Comparison of ENCODE assay signal across 20 cellular contexts in genomic region chr2:119232666-119232993, GRCh38. TPM values are rescaled to one million over a fixed set of nuclear protein-coding genes. Genes with fewer than 3 reads are reported as not detected.
DNase-seq lines count a peak whose midpoint lies in the region; ATAC-seq and TF ChIP-seq lines count a peak whose summit lies in the region.
"Had no signal": no experiment of that assay in that cellular context is flagged by ENCODE, and none has a peak within 500 bp of the region (broad histone marks: within the 10 kb centered on the region; RNA-seq: fewer than 3 reads in every experiment).

No MANE protein-coding gene starts in this region.

- peaks cover 23% of the 10 kb centered on the region for H3K4me1 Mint-ChIP-seq in glutamatergic neuron (ENCODE audit: low read depth, unreplicated experiment)
- H3K4me1 Mint-ChIP-seq in CD8-positive, alpha-beta T cell (ENCODE audit: low read depth), result no peaks in the 10 kb centered on the region
- H3K4me1 Mint-ChIP-seq in naive thymus-derived CD4-positive, alpha-beta T cell, result peaks cover 0 to 1% (median 0%) of the 10 kb centered on the region in 7 donors

- no peaks in the 10 kb centered on the region for H4K20me1 ChIP-seq in GM23248 (ENCODE audit: insufficient read depth)

- no peak overlapping the region for H3K4me3 ChIP-seq in GM23248
- no peak overlapping the region for H3K4me3 ChIP-seq in psoas muscle
- no peak overlapping the region for H3K4me3 ChIP-seq in CD8-positive, alpha-beta T cell (ENCODE audit: low read depth, low read length)
- H3K4me3 ChIP-seq in naive thymus-derived CD4-positive, alpha-beta T cell (ENCODE audit: low read length), result no peak overlapping the region

- DNase-seq in GM23248 (no peak), psoas muscle (no peak), glutamatergic neuron (no peak)
- DNase-seq in CD8-positive, alpha-beta T cell, result no peak
- no peak for DNase-seq in naive thymus-derived CD4-positive, alpha-beta T cell
- DNase-seq: activated CD4-positive, alpha-beta T cell treated with anti-CD3 and anti-CD28 coated beads for 1 hour; activated CD8-positive, alpha-beta memory T cell treated with anti-CD3 and anti-CD28 coated beads, Interleukin-2, amount 50 U/mL, for 4 hours; activated naive CD4-positive, alpha-beta T cell; erythroblast; mesendoderm; NCI-H1048; NCI-H2171 treated with DMSO at 0.1 percent for 48 hours; NK-92 treated with Interleukin-12 subunit alpha and Interleukin-12 subunit beta, amount 100 ng/mL, for 24 hours; right cardiac atrium; T-helper 2 cell had no signal

- peaks cover 29% of the 10 kb centered on the region for H3F3A ChIP-seq in GM23248 (ENCODE audit: insufficient read depth)

- WGBS in GM23248 (ENCODE audit: low coverage in 1 of 2, low lambda C conversion rate in 2 of 2, missing lambda C conversion rate in 2 of 2), 2 experiments, result 73 to 80% methylated on average over 3 of the region's 3 CpGs
- 83 to 91% (median 83%) methylated on average over 3 of the region's 3 CpGs for WGBS in psoas muscle, 3 donors

- H3K79me2 ChIP-seq in GM23248 (ENCODE audit: insufficient read depth), result no peaks in the 10 kb centered on the region

- POLR2A ChIA-PET in CD8-positive, alpha-beta T cell (lab: Charles Lee), result no interaction called here
- POLR2A ChIA-PET in naive thymus-derived CD4-positive, alpha-beta T cell (lab: Charles Lee), result no interaction called here

- H3K27me3 Mint-ChIP-seq in glutamatergic neuron (ENCODE audit: unreplicated experiment), result peaks cover 6% of the 10 kb centered on the region
- H3K27me3 Mint-ChIP-seq in CD8-positive, alpha-beta T cell (ENCODE audit: low read depth), result no peaks in the 10 kb centered on the region
- peaks cover 0 to 5% (median 0%) of the 10 kb centered on the region in 5 donors for H3K27me3 Mint-ChIP-seq in naive thymus-derived CD4-positive, alpha-beta T cell
- H3K27me3 Mint-ChIP-seq: dendritic cell treated with granulocyte-macrophage colony-stimulating factor and Interleukin-4, amounts not matched to agents 40 ng/mL and 50 ng/mL, for 4 days had no signal

- H3K9me3 ChIP-seq in GM23248 (ENCODE audit: low read depth) (no peaks in the 10 kb centered on the region), psoas muscle (no peaks in the 10 kb centered on the region)
- no peaks in the 10 kb centered on the region for H3K9me3 ChIP-seq in CD8-positive, alpha-beta T cell (ENCODE audit: low read length)
- no peaks in the 10 kb centered on the region for H3K9me3 ChIP-seq in naive thymus-derived CD4-positive, alpha-beta T cell (ENCODE audit: control insufficient read depth in 2 of 3, low read length in 3 of 3)

- no peaks in the 10 kb centered on the region for H3K36me3 Mint-ChIP-seq in glutamatergic neuron (ENCODE audit: unreplicated experiment)
- no peaks in the 10 kb centered on the region for H3K36me3 Mint-ChIP-seq in CD8-positive, alpha-beta T cell
- H3K36me3 Mint-ChIP-seq in naive thymus-derived CD4-positive, alpha-beta T cell, result no peaks in the 10 kb centered on the region

- H3K9me2 ChIP-seq in GM23248 (ENCODE audit: insufficient read depth), result no peaks in the 10 kb centered on the region

- no peak overlapping the region for H3K4me3 Mint-ChIP-seq in glutamatergic neuron (ENCODE audit: unreplicated experiment)
- no peak overlapping the region for H3K4me3 Mint-ChIP-seq in CD8-positive, alpha-beta T cell
- H3K4me3 Mint-ChIP-seq in naive thymus-derived CD4-positive, alpha-beta T cell, result no peak overlapping the region
- H3K4me3 Mint-ChIP-seq: dendritic cell treated with granulocyte-macrophage colony-stimulating factor and Interleukin-4, amounts not matched to agents 40 ng/mL and 50 ng/mL, for 4 days had no signal

- H3K4me2 ChIP-seq in GM23248 (ENCODE audit: unreplicated experiment), result peak overlapping the region; percentile 73

- no peak overlapping the region for H2AFZ ChIP-seq in GM23248

- H3K9me3 Mint-ChIP-seq in glutamatergic neuron (ENCODE audit: unreplicated experiment), result peaks cover 2% of the 10 kb centered on the region
- no peaks in the 10 kb centered on the region for H3K9me3 Mint-ChIP-seq in CD8-positive, alpha-beta T cell
- H3K9me3 Mint-ChIP-seq in naive thymus-derived CD4-positive, alpha-beta T cell, result no peaks in the 10 kb centered on the region
- H3K9me3 Mint-ChIP-seq: dendritic cell treated with granulocyte-macrophage colony-stimulating factor and Interleukin-4, amounts not matched to agents 40 ng/mL and 50 ng/mL, for 4 days had no signal

- H3K27ac Mint-ChIP-seq in glutamatergic neuron (ENCODE audit: unreplicated experiment), result no peak overlapping the region
- no peak overlapping the region for H3K27ac Mint-ChIP-seq in CD8-positive, alpha-beta T cell
- no peak overlapping the region for H3K27ac Mint-ChIP-seq in naive thymus-derived CD4-positive, alpha-beta T cell
- H3K27ac Mint-ChIP-seq: dendritic cell treated with granulocyte-macrophage colony-stimulating factor and Interleukin-4, amounts not matched to agents 40 ng/mL and 50 ng/mL, for 4 days had no signal

- ATAC-seq in GM18909 (IDR thresholded peaks at IDR 0.05; ENCODE audit: poor library complexity, unreplicated experiment) (peak; percentile 46), HG03460 (IDR thresholded peaks at IDR 0.05; ENCODE audit: unreplicated experiment) (peak; percentile 26), psoas muscle (no peak), HG03025 (IDR thresholded peaks at IDR 0.05; ENCODE audit: low FRiP score, unreplicated experiment) (no peak)
- no peak for ATAC-seq in CD8-positive, alpha-beta T cell
- ATAC-seq in naive thymus-derived CD4-positive, alpha-beta T cell, result no peak
- ATAC-seq: right cardiac atrium, Right ventricle myocardium inferior had no signal

- CTCF ChIA-PET in CD8-positive, alpha-beta T cell (lab: Charles Lee), result no interaction called here
- CTCF ChIA-PET in naive thymus-derived CD4-positive, alpha-beta T cell (lab: Charles Lee), result no interaction called here

- in situ Hi-C loops in GM23248 (cut with MboI), result no loop called here

- peak overlapping the region; percentile 74; the same call in 1 of the 2 replicates for H3K9ac ChIP-seq in GM23248

- intact Hi-C loops in psoas muscle (cut with DNase I), result loop anchor here in 1 of 2 donors (5.0 kb wide), 1 partner anchor 50 kb away; no protein-coding TSS in a partner anchor
- intact Hi-C loops in CD8-positive, alpha-beta T cell (cut with DNase I, micrococcal nuclease), result loop anchor here in 1 of 2 experiments (10.0 kb wide), 1 partner anchor 242 kb away; no protein-coding TSS in a partner anchor
- intact Hi-C loops in naive thymus-derived CD4-positive, alpha-beta T cell (cut with micrococcal nuclease), result no loop called here

- TF ChIP-seq CTCF in psoas muscle (IDR thresholded peaks at IDR 0.05) (no peak), glutamatergic neuron (IDR thresholded peaks at IDR 0.05; ENCODE audit: partially characterized antibody, unreplicated experiment) (no peak)
- no peak for TF ChIP-seq CTCF in CD8-positive, alpha-beta T cell (IDR thresholded peaks at IDR 0.05)

- peaks cover 31% of the 10 kb centered on the region for H3K4me1 ChIP-seq in GM23248 (ENCODE audit: insufficient read depth)
- peaks cover 82% of the 10 kb centered on the region for H3K4me1 ChIP-seq in psoas muscle
- no peaks in the 10 kb centered on the region for H3K4me1 ChIP-seq in CD8-positive, alpha-beta T cell (ENCODE audit: insufficient read depth, low read length)
- H3K4me1 ChIP-seq in naive thymus-derived CD4-positive, alpha-beta T cell (ENCODE audit: control insufficient read depth in 2 of 2, insufficient read depth in 2 of 2, low read length in 2 of 2), result no peaks in the 10 kb centered on the region

- H3K36me3 ChIP-seq in GM23248 (ENCODE audit: low read depth) (no peaks in the 10 kb centered on the region), psoas muscle (ENCODE audit: insufficient read depth in 1 of 2, low read depth in 1 of 2) (peaks cover 0 to under 1% of the 10 kb centered on the region in 2 donors)
- no peaks in the 10 kb centered on the region for H3K36me3 ChIP-seq in CD8-positive, alpha-beta T cell (ENCODE audit: insufficient read depth, low read length)
- H3K36me3 ChIP-seq in naive thymus-derived CD4-positive, alpha-beta T cell (ENCODE audit: control insufficient read depth in 2 of 3, insufficient read depth in 3 of 3, low read length in 3 of 3), result no peaks in the 10 kb centered on the region

- H3K27me3 ChIP-seq in GM23248 (replicated peaks; ENCODE audit: insufficient read depth) (no peaks in the 10 kb centered on the region), psoas muscle (ENCODE audit: insufficient read depth in 3 of 3, low read length in 2 of 3) (no peaks in the 10 kb centered on the region)
- H3K27me3 ChIP-seq in CD8-positive, alpha-beta T cell (ENCODE audit: insufficient read depth, low read length), result no peaks in the 10 kb centered on the region
- H3K27me3 ChIP-seq in naive thymus-derived CD4-positive, alpha-beta T cell (ENCODE audit: control insufficient read depth in 2 of 2, insufficient read depth in 2 of 2, low read length in 2 of 2), result no peaks in the 10 kb centered on the region

- H3K27ac ChIP-seq in GM23248 (peak overlapping the region; percentile 93; the same call in 1 of the 2 replicates), psoas muscle (peak overlapping the region; percentile 78)
- H3K27ac ChIP-seq in CD8-positive, alpha-beta T cell (ENCODE audit: low read depth, low read length), result no peak overlapping the region
- no peak overlapping the region for H3K27ac ChIP-seq in naive thymus-derived CD4-positive, alpha-beta T cell (ENCODE audit: low read depth, low read length)

RNA-seq across cellular contexts. Expression of gene STEAP3, which starts 9.0 kb away (rescaled TPM):
- 29.5 and 30.5 TPM in 2 replicates for total RNA-seq in GM23248 (2014; rRNA removed; shearing (Covaris generic))
- polyA plus RNA-seq in GM23248 (2016; fragmentation: Nextera tagmentation; extraction: Ambion mirVana), result 31.3 and 33.8 TPM in 2 replicates
- total RNA-seq in psoas muscle, result 10 to 100 TPM; 12.3 to 47.4 (median 22.8) TPM
- polyA plus RNA-seq in psoas muscle, result 10 to 100 TPM in 1 of 3 donors, 1 to 10 TPM in 2; 8.6 to 15.7 (median 8.9) TPM
- total RNA-seq in glutamatergic neuron (ENCODE audit: unreplicated experiment), result 2.1 TPM
- total RNA-seq in CD8-positive, alpha-beta T cell, result not detected
- total RNA-seq in naive thymus-derived CD4-positive, alpha-beta T cell, result 1 to 10 TPM in 1 of 5 experiments, under 1 TPM in 4; 0.10 to 1.9 (median 0.16) TPM
- not detected for polyA plus RNA-seq in naive thymus-derived CD4-positive, alpha-beta T cell

Comparison
In these comparisons a context has a peak if more than half of its experiments do, and no peak if none do; other contexts are left out.
1. ATAC-seq: peak in GM18909 (single experiment) and HG03460 (single experiment); none in psoas muscle (0 of 4), CD8-positive, alpha-beta T cell (single experiment), HG03025 (single experiment) and naive thymus-derived CD4-positive, alpha-beta T cell (single experiment).
2. H3K27ac ChIP-seq: peak in GM23248 (single experiment) and psoas muscle (single experiment); none in CD8-positive, alpha-beta T cell (single experiment) and naive thymus-derived CD4-positive, alpha-beta T cell (single experiment).